In the genomic region with DNA sequence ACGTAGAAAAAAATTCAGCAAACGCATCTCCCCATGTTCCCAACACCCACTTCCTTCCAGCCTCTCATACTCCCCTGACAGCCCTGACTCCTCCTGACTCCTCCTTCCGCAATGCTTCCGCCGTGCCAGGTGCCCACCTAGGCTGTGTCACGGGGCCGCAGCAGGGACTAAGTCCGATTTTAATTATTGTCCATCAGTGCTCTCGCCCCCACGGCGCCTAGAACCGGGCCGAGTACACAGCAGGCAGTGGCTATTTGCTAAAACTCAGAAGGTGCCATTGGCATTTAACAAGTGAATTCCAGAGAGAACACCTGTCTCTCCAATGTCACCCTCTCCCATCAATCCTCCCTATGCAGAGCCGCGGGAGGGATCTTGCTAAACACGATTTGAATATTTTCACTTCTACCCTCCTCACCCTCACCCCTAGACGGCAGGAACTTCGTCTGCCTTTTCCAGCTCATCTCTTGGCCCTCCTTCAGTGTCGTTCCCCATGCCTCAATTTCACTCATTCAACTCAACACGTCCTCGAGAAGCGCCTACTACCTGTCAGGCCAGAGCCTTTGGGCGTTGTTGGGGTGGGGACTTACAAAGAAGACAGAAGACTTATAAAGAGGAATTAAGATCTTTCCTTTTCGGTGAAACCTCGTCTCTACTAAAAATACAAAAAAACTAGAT, we compare ENCODE assay signal across 8 cellular contexts. TPM values are rescaled to one million over a fixed set of nuclear protein-coding genes. Genes with fewer than 3 reads are reported as not detected.
A peak's percentile ranks its signal among the peaks of the same experiment; 100 is the strongest.
DNase-seq lines count a peak whose midpoint lies in the region; ATAC-seq, FAIRE-seq and TF ChIP-seq lines count a peak whose summit lies in the region.

No MANE protein-coding gene starts in this region.

- TF ChIP-seq CTCF in CD4-positive, alpha-beta T cell (IDR thresholded peaks at IDR 0.05) = no peak
- TF ChIP-seq CTCF in dorsolateral prefrontal cortex (IDR thresholded peaks at IDR 0.05 in 54 of 56, conservative IDR thresholded peaks at IDR 0.05 in 2 of 56; ENCODE audit: low read depth in 1 of 56, partially characterized antibody in 56 of 56) = peak in 9 of 56 donors; percentile 3 to 28 (median 13)
- no peak for TF ChIP-seq CTCF in tibial artery (IDR thresholded peaks at IDR 0.05)

- H3K36me3 Mint-ChIP-seq in CD4-positive, alpha-beta T cell (ENCODE audit: low read depth) = no peaks in the 10 kb centered on the region

- no peaks in the 10 kb centered on the region for H3K79me1 ChIP-seq in mesendoderm (ENCODE audit: low read length)

- H2BK5ac ChIP-seq in mesendoderm (ENCODE audit: low read length) = no peak overlapping the region

- no peak overlapping the region for H2BK120ac ChIP-seq in mesendoderm (ENCODE audit: low read depth, low read length)

- peak in 7 of 10 experiments; percentile 6 to 38 (median 15) for DNase-seq in CD4-positive, alpha-beta T cell
- DNase-seq in GM19239 (ENCODE audit: insufficient read length, low spot score) (no peak), SJCRH30 (peak; percentile 28 to 56), dorsolateral prefrontal cortex (peak in 1 of 10 donors; percentile 12), mesendoderm (peak; percentile 52), tibial artery (peak in 1 of 2 donors; percentile 31), iPS-NIHi7 (ENCODE audit: extremely low spot score) (no peak)

- peak overlapping the region; percentile 87 for H3K56ac ChIP-seq in mesendoderm (ENCODE audit: low read length)

- H4K5ac ChIP-seq in mesendoderm (ENCODE audit: low read length) = no peak overlapping the region

- H3K27ac ChIP-seq in CD4-positive, alpha-beta T cell (ENCODE audit: low read depth, low read length) = peak overlapping the region; percentile 91
- H3K27ac ChIP-seq in SJCRH30 = peak overlapping the region; percentile 83
- H3K27ac ChIP-seq in dorsolateral prefrontal cortex = peak overlapping the region; percentile 85 to 100 (median 99)
- H3K27ac ChIP-seq in mesendoderm (ENCODE audit: low read depth, low read length) = no peak overlapping the region
- peak overlapping the region; percentile 99 for H3K27ac ChIP-seq in tibial artery

- peaks cover 3% of the 10 kb centered on the region for H3K4me1 ChIP-seq in SJCRH30
- no peaks in the 10 kb centered on the region for H3K4me1 ChIP-seq in mesendoderm (ENCODE audit: control insufficient read depth, low read depth, low read length)
- H3K4me1 ChIP-seq in tibial artery = peaks cover 0 to 11% (median 0%) of the 10 kb centered on the region in 4 donors

- H3K27me3 Mint-ChIP-seq in CD4-positive, alpha-beta T cell = peaks cover 16% of the 10 kb centered on the region

- peak overlapping the region; percentile 91 for H3K4me2 ChIP-seq in mesendoderm (ENCODE audit: low read length)

- no peak overlapping the region for H3K4ac ChIP-seq in mesendoderm (ENCODE audit: low read depth, low read length)

- H2AK5ac ChIP-seq in mesendoderm (ENCODE audit: low read length) = no peak overlapping the region

- no CpG with 5 or more reads among the region's 25 CpGs for WGBS in mesendoderm (ENCODE audit: extremely low coverage, insufficient coverage, low lambda C conversion rate)

- H3K9ac ChIP-seq in mesendoderm (ENCODE audit: low read length) = peak overlapping the region; percentile 69

- H3K23ac ChIP-seq in mesendoderm (ENCODE audit: low read length) = no peak overlapping the region

- no peaks in the 10 kb centered on the region for H3K27me3 ChIP-seq in CD4-positive, alpha-beta T cell (ENCODE audit: control insufficient read depth, insufficient read depth, low read length)
- H3K27me3 ChIP-seq in SJCRH30 = no peaks in the 10 kb centered on the region
- no peaks in the 10 kb centered on the region for H3K27me3 ChIP-seq in dorsolateral prefrontal cortex
- no peaks in the 10 kb centered on the region for H3K27me3 ChIP-seq in mesendoderm (ENCODE audit: insufficient read depth, low read length, poor library complexity)
- H3K27me3 ChIP-seq in tibial artery = no peaks in the 10 kb centered on the region

- H4K8ac ChIP-seq in mesendoderm (ENCODE audit: low read depth, low read length) = no peak overlapping the region

- peak; percentile 10 for ATAC-seq in CD4-positive, alpha-beta T cell (ENCODE audit: poor library complexity)
- peak; percentile 10 for ATAC-seq in HG03442 (IDR thresholded peaks at IDR 0.05; ENCODE audit: unreplicated experiment)

- H3K27ac Mint-ChIP-seq in CD4-positive, alpha-beta T cell = no peak overlapping the region

- H3K79me2 ChIP-seq in mesendoderm (ENCODE audit: control insufficient read depth, insufficient read depth, low read length) = no peaks in the 10 kb centered on the region

- peak; percentile 28 for FAIRE-seq in GM19239 (lab: Jason Lieb, UNC)

- H3K4me3 ChIP-seq in SJCRH30 = peak overlapping the region; percentile 65
- H3K4me3 ChIP-seq in dorsolateral prefrontal cortex = peak overlapping the region; percentile 47 to 94 (median 76)
- H3K4me3 ChIP-seq in mesendoderm (ENCODE audit: low read length) = peak overlapping the region; percentile 68
- H3K4me3 ChIP-seq in tibial artery = peak overlapping the region; percentile 55 to 60

- H3K36me3 ChIP-seq in SJCRH30 (no peaks in the 10 kb centered on the region), mesendoderm (ENCODE audit: control insufficient read depth, insufficient read depth, low read length) (no peaks in the 10 kb centered on the region), tibial artery (no peaks in the 10 kb centered on the region)

- no peaks in the 10 kb centered on the region for H3K9me3 ChIP-seq in CD4-positive, alpha-beta T cell (ENCODE audit: control insufficient read depth, low read length)
- H3K9me3 ChIP-seq in SJCRH30 (replicated peaks) (no peaks in the 10 kb centered on the region), tibial artery (no peaks in the 10 kb centered on the region)

- H3K18ac ChIP-seq in mesendoderm (ENCODE audit: low read length) = no peak overlapping the region

- POLR2A ChIA-PET in CD4-positive, alpha-beta T cell (lab: Charles Lee) = interaction anchor here (1.0 to 5.5 kb wide), 8 partner anchors 11 to 488 kb away, joined by 3 to 129 read pairs (median 28); partner anchors contain the start of genes B2M, PATL2 and SHF

- H3K4me3 Mint-ChIP-seq in CD4-positive, alpha-beta T cell = no peak overlapping the region

- no peaks in the 10 kb centered on the region for H3K4me1 Mint-ChIP-seq in CD4-positive, alpha-beta T cell (ENCODE audit: low read depth)

- H3K9me3 Mint-ChIP-seq in CD4-positive, alpha-beta T cell = peaks cover 2% of the 10 kb centered on the region

- CTCF ChIA-PET in CD4-positive, alpha-beta T cell (lab: Charles Lee) = interaction anchor here (1.5 to 2.6 kb wide), 3 partner anchors 9 to 35 kb away, joined by 3 to 14 read pairs (median 12); no protein-coding TSS in a partner anchor

- H2BK15ac ChIP-seq in mesendoderm (replicated peaks; ENCODE audit: low read depth) = no peak overlapping the region

- intact Hi-C loops in CD4-positive, alpha-beta T cell (cut with DNase I, micrococcal nuclease) = loop anchor here in 1 of 2 experiments (10.0 kb wide), 1 partner anchor 914 kb away; the partner anchor contains the start of gene GOLM2
- intact Hi-C loops in dorsolateral prefrontal cortex (cut with DNase I) = loop anchor here in 1 of 2 donors (2.0 kb wide), 1 partner anchor 202 kb away; no protein-coding TSS in a partner anchor
- intact Hi-C loops in tibial artery (cut with DNase I; ENCODE audit: low total_unique reads) = no loop called here

RNA-seq across cellular contexts. Expression of gene SHF, which starts 11.5 kb away (rescaled TPM):
- 1 to 10 TPM; 3.7 to 3.9 TPM for total RNA-seq in CD4-positive, alpha-beta T cell
- total RNA-seq in SJCRH30 (2014; rRNA removed; shearing (Covaris generic)) = 22.1 and 22.9 TPM in 2 replicates
- 10 to 100 TPM; 13.9 to 56.0 (median 31.7) TPM for total RNA-seq in dorsolateral prefrontal cortex
- polyA plus RNA-seq in mesendoderm (2013, experiment 1 of 2) = 19.6 TPM
- 20.2 TPM for polyA plus RNA-seq in mesendoderm (2013, experiment 2 of 2)

RNA-seq across cellular contexts. Expression of gene SLC28A2, which starts 52.8 kb away (rescaled TPM):
- not detected for total RNA-seq in CD4-positive, alpha-beta T cell
- not detected in 2 replicates for total RNA-seq in SJCRH30 (2014; rRNA removed; shearing (Covaris generic))
- under 1 TPM in 8 of 120 experiments, not detected in 112; 0.09 to 0.76 (median 0.20) TPM for total RNA-seq in dorsolateral prefrontal cortex
- 0.08 TPM for polyA plus RNA-seq in mesendoderm (2013, experiment 1 of 2)
- 0.13 TPM for polyA plus RNA-seq in mesendoderm (2013, experiment 2 of 2)

Comparison
In these comparisons a context has a peak if more than half of its experiments do, and no peak if none do; other contexts are left out.
1. DNase-seq: peak in CD4-positive, alpha-beta T cell (7 of 10), SJCRH30 (2 of 2) and mesendoderm (single experiment); none in GM19239 (single experiment) and iPS-NIHi7 (single experiment).
2. Peak in every context shown above with its lines, with median percentiles within 50 percentile points of each other: H3K4me3 ChIP-seq.